Comparison of ENCODE assay signal across 8 cellular contexts in genomic region chr14:101120636-101121398, GRCh38.
DNase-seq lines count a peak whose midpoint lies in the region; ATAC-seq and TF ChIP-seq lines count a peak whose summit lies in the region.

No MANE protein-coding gene starts in this region.

- no peak overlapping the region for H3K4me3 ChIP-seq in A673 (ENCODE audit: low read depth, low read length, poor library complexity, severe bottlenecking)
- H3K4me3 ChIP-seq in HEK293 (ENCODE audit: low read depth, low read length), result no peak overlapping the region
- no peak overlapping the region for H3K4me3 ChIP-seq in vagina

- no peak overlapping the region for H3K27ac Mint-ChIP-seq in activated T-cell treated with anti-CD3 and anti-CD28 coated beads, Interleukin-2, amount 50 U/mL, for 72 hours
- peak overlapping the region; percentile 71 for H3K27ac Mint-ChIP-seq in memory B cell

- H3K27me3 Mint-ChIP-seq in activated T-cell treated with anti-CD3 and anti-CD28 coated beads, Interleukin-2, amount 50 U/mL, for 72 hours (ENCODE audit: low read depth), result peaks cover 11% of the 10 kb centered on the region
- H3K27me3 Mint-ChIP-seq in memory B cell, result peaks cover 3% of the 10 kb centered on the region

- no peaks in the 10 kb centered on the region for H3K9me3 Mint-ChIP-seq in activated T-cell treated with anti-CD3 and anti-CD28 coated beads, Interleukin-2, amount 50 U/mL, for 72 hours
- peaks cover 6% of the 10 kb centered on the region for H3K9me3 Mint-ChIP-seq in memory B cell

- peak overlapping the region; percentile 63 for H3K27ac ChIP-seq in A673 (ENCODE audit: low read depth, low read length, poor library complexity, severe bottlenecking)
- no peak overlapping the region for H3K27ac ChIP-seq in HEK293 (ENCODE audit: extremely low read depth, low read depth, low read length)
- H3K27ac ChIP-seq in vagina, result no peak overlapping the region

- no peaks in the 10 kb centered on the region for H3K36me3 Mint-ChIP-seq in activated T-cell treated with anti-CD3 and anti-CD28 coated beads, Interleukin-2, amount 50 U/mL, for 72 hours (ENCODE audit: insufficient read depth in 2 of 2)
- H3K36me3 Mint-ChIP-seq in memory B cell, result no peaks in the 10 kb centered on the region

- ATAC-seq in activated T-cell treated with anti-CD3 and anti-CD28 coated beads, Interleukin-2, amount 50 U/mL, for 72 hours (replicated peaks in 1 of 2), result peak; percentile 60 to 76
- peak; percentile 86 for ATAC-seq in memory B cell (ENCODE audit: low read depth)
- no peak for ATAC-seq in GM18505 (IDR thresholded peaks at IDR 0.05; ENCODE audit: unreplicated experiment)

- DNase-seq in A673 (ENCODE audit: low spot score) (peak; percentile 77), memory B cell (ENCODE audit: low spot score in 2 of 2) (peak; percentile 16 to 43), vagina (ENCODE audit: extremely low spot score in 2 of 2) (peak; percentile 79 to 84), foreskin melanocyte (no peak), HuH-7 (ENCODE audit: low spot score) (no peak)
- peak; percentile 11 to 16 for DNase-seq in activated T-cell treated with anti-CD3 and anti-CD28 coated beads, Interleukin-2, amount 50 U/mL, for 72 hours

- H3K27me3 ChIP-seq in A673 (replicated peaks; ENCODE audit: insufficient read depth, low read depth, low read length, poor library complexity), result no peaks in the 10 kb centered on the region
- H3K27me3 ChIP-seq in vagina, result no peaks in the 10 kb centered on the region

- H3K36me3 ChIP-seq in A673 (ENCODE audit: insufficient read depth, low read length, poor library complexity, severe bottlenecking) (no peaks in the 10 kb centered on the region), HEK293 (ENCODE audit: control insufficient read depth in 2 of 2, insufficient read depth in 1 of 2, low read length in 2 of 2) (no peaks in the 10 kb centered on the region), vagina (no peaks in the 10 kb centered on the region)

- POLR2A ChIA-PET in A673 (lab: Charles Lee; ENCODE audit: low non-redundant PET), result interaction anchor here (0.6 kb wide), 1 partner anchor 19 kb away, joined by 4 read pairs; no protein-coding TSS in a partner anchor
- POLR2A ChIA-PET in HEK293 (lab: Yijun Ruan, JAX), result no interaction called here

- TF ChIP-seq POLR2A in vagina (IDR thresholded peaks at IDR 0.05), result no peak
- TF ChIP-seq POLR2A in GM18505 (IDR thresholded peaks at IDR 0.05; ENCODE audit: borderline replicate concordance, extremely low read depth, insufficient read depth, insufficient read length), result no peak

- CTCF ChIA-PET in A673 (lab: Charles Lee) (no interaction called here), HEK293 (lab: Yijun Ruan, JAX) (interaction anchor here (0.8 kb wide), 1 partner anchor 511 kb away, joined by 3 read pairs; no protein-coding TSS in a partner anchor)

- peak overlapping the region; percentile 48 to 58 for H3K4me3 Mint-ChIP-seq in activated T-cell treated with anti-CD3 and anti-CD28 coated beads, Interleukin-2, amount 50 U/mL, for 72 hours
- peak overlapping the region; percentile 84 for H3K4me3 Mint-ChIP-seq in memory B cell

- TF ChIP-seq CTCF in A673 (conservative IDR thresholded peaks at IDR 0.05; ENCODE audit: low read depth, low read length), result no peak
- no peak for TF ChIP-seq CTCF in HEK293 (tag by site-specific recombination; IDR thresholded peaks at IDR 0.05)
- no peak for TF ChIP-seq CTCF in vagina (IDR thresholded peaks at IDR 0.05)

- peaks cover 24% of the 10 kb centered on the region for H3K4me1 Mint-ChIP-seq in activated T-cell treated with anti-CD3 and anti-CD28 coated beads, Interleukin-2, amount 50 U/mL, for 72 hours (ENCODE audit: low read depth)
- peaks cover 16% of the 10 kb centered on the region for H3K4me1 Mint-ChIP-seq in memory B cell

- peaks cover 23% of the 10 kb centered on the region for H3K4me1 ChIP-seq in A673 (ENCODE audit: insufficient read depth, low read length, poor library complexity, severe bottlenecking)
- no peaks in the 10 kb centered on the region for H3K4me1 ChIP-seq in HEK293 (ENCODE audit: control insufficient read depth, insufficient read depth, low read length)
- H3K4me1 ChIP-seq in vagina, result no peaks in the 10 kb centered on the region

- intact Hi-C loops in A673 (cut with micrococcal nuclease; ENCODE audit: unreplicated experiment) (no loop called here), vagina (cut with DNase I) (no loop called here)

- BruUV-seq in A673 (replicated peaks; lab: Mats Ljungman, UMichigan), result no TSS peak

- H3K9me3 ChIP-seq in A673 (ENCODE audit: low read depth, low read length, poor library complexity, severe bottlenecking) (no peaks in the 10 kb centered on the region), HEK293 (ENCODE audit: control insufficient read depth, insufficient read depth, low read depth, low read length) (no peaks in the 10 kb centered on the region), vagina (no peaks in the 10 kb centered on the region)

TF ChIP-seq in HEK293, 187 proteins besides CTCF, POLR2A, EP300 and RAD21:
- TF ChIP-seq ZIC2 (tag by site-specific recombination; IDR thresholded peaks at IDR 0.05), result peak; percentile 39; the same call in 1 of the 2 replicates
- no peak for TF ChIP-seq INSM2 (tag by site-specific recombination; IDR thresholded peaks at IDR 0.05)

Comparison
In these comparisons a context has a peak if more than half of its experiments do, and no peak if none do; other contexts are left out.
1. DNase-seq: peak in A673 (single experiment), activated T-cell treated with anti-CD3 and anti-CD28 coated beads, Interleukin-2, amount 50 U/mL, for 72 hours (2 of 2), memory B cell (2 of 2) and vagina (2 of 2); none in foreskin melanocyte (single experiment) and HuH-7 (single experiment).